Comparison of ENCODE assay signal across 28 cellular contexts in genomic region chr17:70859829-70860228, GRCh38.
"Had no signal": no experiment of that assay in that cellular context is flagged by ENCODE, and none has a peak within 500 bp of the region (broad histone marks: within the 10 kb centered on the region; RNA-seq: fewer than 3 reads in every experiment).

No MANE protein-coding gene starts in this region.

- H3K27ac Mint-ChIP-seq: activated CD4-positive, alpha-beta memory T cell treated with anti-CD3 and anti-CD28 coated beads for 36 hours; activated CD4-positive, alpha-beta T cell treated with anti-CD3 and anti-CD28 coated beads, Interleukin-2, amount 10 ng/mL, durations not matched to agents 7 days and 5 days; activated naive CD4-positive, alpha-beta T cell treated with anti-CD3 and anti-CD28 coated beads, Interleukin-2, amount 50 U/mL, for 72 hours; activated naive CD8-positive, alpha-beta T cell treated with anti-CD3 and anti-CD28 coated beads, Interleukin-2, amount 50 U/mL, for 24 hours; IgD-negative memory B cell; T-cell had no signal

- H3K4me1 ChIP-seq: ascending aorta had no signal

- H3K4me3 ChIP-seq: ascending aorta, body of pancreas, MG63, SK-N-MC had no signal

- H3K4me1 Mint-ChIP-seq: activated CD4-positive, alpha-beta T cell treated with anti-CD3 and anti-CD28 coated beads, Interleukin-2, amount 10 ng/mL, durations not matched to agents 7 days and 5 days; activated naive CD8-positive, alpha-beta T cell treated with anti-CD3 and anti-CD28 coated beads, Interleukin-2, amount 50 U/mL, for 24 hours; IgD-negative memory B cell; T-cell had no signal

- H3K9me3 ChIP-seq: ascending aorta, body of pancreas, MG63 had no signal

- H3K36me3 Mint-ChIP-seq: activated CD4-positive, alpha-beta memory T cell treated with anti-CD3 and anti-CD28 coated beads for 36 hours; activated naive CD4-positive, alpha-beta T cell treated with anti-CD3 and anti-CD28 coated beads, Interleukin-2, amount 50 U/mL, for 72 hours; IgD-negative memory B cell; T-cell had no signal

- H3K27me3 ChIP-seq: ascending aorta, body of pancreas, MG63 had no signal

- DNase-seq: activated CD4-positive, alpha-beta memory T cell treated with anti-CD3 and anti-CD28 coated beads for 36 hours; activated CD4-positive, alpha-beta T cell treated with anti-CD3 and anti-CD28 coated beads, Interleukin-2, amount 10 ng/mL, durations not matched to agents 7 days and 5 days; activated CD4-positive, CD25-positive, alpha-beta regulatory T cell; activated CD8-positive, alpha-beta memory T cell treated with anti-CD3 and anti-CD28 coated beads for 24 hours; activated effector memory CD4-positive, alpha-beta T cell treated with anti-CD3 and anti-CD28 coated beads, Interleukin-2, amount 50 U/mL, for 16 hours; activated naive CD4-positive, alpha-beta T cell treated with Interleukin-2 at 50 U/mL for 16 hours; activated naive CD8-positive, alpha-beta T cell treated with anti-CD3 and anti-CD28 coated beads, Interleukin-2, amount 50 U/mL, for 24 hours; activated T-cell treated with anti-CD3 and anti-CD28 coated beads, Interleukin-2, amount 50 U/mL, for 4 hours; amniotic stem cell; body of pancreas; cerebellar nuclear complex; KG1; MG63; MV-4-11; NCI-H1105; NCI-H1694; NCI-H2029; NCI-H446; NCI-H524; NCI-H748 treated with DMSO at 0.1 percent for 48 hours; T-cell; T-helper 2 cell; T1000 had no signal

- ATAC-seq: activated naive CD4-positive, alpha-beta T cell treated with anti-CD3 and anti-CD28 coated beads, Interleukin-2, amount 50 U/mL, for 72 hours; activated naive CD8-positive, alpha-beta T cell treated with anti-CD3 and anti-CD28 coated beads, Interleukin-2, amount 50 U/mL, for 24 hours; activated T-cell treated with anti-CD3 and anti-CD28 coated beads, Interleukin-2, amount 50 U/mL, for 4 hours; body of pancreas; T-cell had no signal

- H3K27ac ChIP-seq: ascending aorta, body of pancreas, SK-N-MC, VCaP had no signal

- H3K4me3 Mint-ChIP-seq: activated CD4-positive, alpha-beta memory T cell treated with anti-CD3 and anti-CD28 coated beads for 36 hours; activated CD4-positive, alpha-beta T cell treated with anti-CD3 and anti-CD28 coated beads, Interleukin-2, amount 10 ng/mL, durations not matched to agents 7 days and 5 days; activated naive CD8-positive, alpha-beta T cell treated with anti-CD3 and anti-CD28 coated beads, Interleukin-2, amount 50 U/mL, for 24 hours; activated T-cell treated with anti-CD3 and anti-CD28 coated beads, Interleukin-2, amount 50 U/mL, for 4 hours; IgD-negative memory B cell; T-cell had no signal

- H3K27me3 Mint-ChIP-seq: activated CD4-positive, alpha-beta T cell treated with anti-CD3 and anti-CD28 coated beads, Interleukin-2, amount 10 ng/mL, durations not matched to agents 7 days and 5 days; IgD-negative memory B cell; T-cell had no signal

- H3K36me3 ChIP-seq: ascending aorta, MG63 had no signal
